In genomic region chr10:17249820-17250219, GRCh38 we compare ENCODE assay signal across 11 cellular contexts. TPM values are rescaled to one million over a fixed set of nuclear protein-coding genes. Genes with fewer than 3 reads are reported as not detected.
DNase-seq lines count a peak whose midpoint lies in the region; ATAC-seq, FAIRE-seq and TF ChIP-seq lines count a peak whose summit lies in the region.
"Had no signal": no experiment of that assay in that cellular context is flagged by ENCODE, and none has a peak within 500 bp of the region (broad histone marks: within the 10 kb centered on the region; RNA-seq: fewer than 3 reads in every experiment).

No MANE protein-coding gene starts in this region.

- H3K4me1 ChIP-seq in pancreas: no peaks in the 10 kb centered on the region
- H3K4me1 ChIP-seq: testis had no signal

- TF ChIP-seq CTCF in choroid plexus epithelial cell (conservative IDR thresholded peaks at IDR 0.05; ENCODE audit: low read depth, low read length) (peak; percentile 63), pancreas (IDR thresholded peaks at IDR 0.05) (peak in 2 of 4 donors; percentile 8 to 11)

- H3K4me3 ChIP-seq in choroid plexus epithelial cell (ENCODE audit: low read depth, low read length) (no peak overlapping the region), pancreas (no peak overlapping the region)
- H3K4me3 ChIP-seq: skin epidermis, testis had no signal

- no peak overlapping the region for H3K27ac ChIP-seq in pancreas
- H3K27ac ChIP-seq: skin epidermis, testis had no signal

- ATAC-seq in pancreas: peak; percentile 33 to 72 (median 40)
- no peak for ATAC-seq in GM18867 (IDR thresholded peaks at IDR 0.05; ENCODE audit: unreplicated experiment)

- intact Hi-C loops in pancreas (cut with DNase I): loop anchor here in 2 of 3 donors (5.0 to 10.0 kb wide), 2 partner anchors 405 to 428 kb away; no protein-coding TSS in a partner anchor

- no peaks in the 10 kb centered on the region for H3K27me3 ChIP-seq in pancreas
- H3K27me3 ChIP-seq: testis had no signal

- no peak for FAIRE-seq in pancreas (lab: Jason Lieb, UNC)

- WGBS in pancreas, 2 donors: 30 to 33% methylated on average over 4 of the region's 4 CpGs

- no peaks in the 10 kb centered on the region for H3K36me3 ChIP-seq in pancreas

- H3K9me3 ChIP-seq in pancreas: no peaks in the 10 kb centered on the region
- H3K9me3 ChIP-seq: testis had no signal

- DNase-seq in NCI-H146 (lab: John Stamatoyannopoulos, UW): peak; percentile 11
- DNase-seq in NCI-H146 treated with DMSO at 0.1 percent for 48 hours (lab: John Stamatoyannopoulos, UW; ENCODE audit: unreplicated experiment): no peak
- peak; percentile 42 for DNase-seq in LHCN-M2 (ENCODE audit: low read depth)
- peak; percentile 60 for DNase-seq in choroid plexus epithelial cell (ENCODE audit: low read depth)
- no peak for DNase-seq in pancreas
- no peak for DNase-seq in mucosa of gallbladder (ENCODE audit: low spot score)
- DNase-seq in activated T-cell treated with anti-CD3 and anti-CD28 coated beads for 4 hours: no peak
- DNase-seq: activated gamma-delta T cell treated with Interleukin-2 at 50 U/mL for 16 hours, testis had no signal

RNA-seq across cellular contexts. Expression of gene VIM, which starts 21.8 kb away (rescaled TPM):
- total RNA-seq in LHCN-M2 (2014; rRNA removed): 9,336 and 11,900 TPM in 2 replicates
- 5,344 TPM for polyA plus RNA-seq in LHCN-M2 (2012)
- 100 to 1,000 TPM; 133 to 546 (median 215) TPM for total RNA-seq in pancreas
- polyA plus RNA-seq in pancreas: 100 to 1,000 TPM; 159 to 168 TPM
- total RNA-seq in mucosa of gallbladder: 477 TPM

RNA-seq across cellular contexts. Expression of gene TRDMT1, which starts 48.3 kb away (rescaled TPM):
- 5.9 and 6.0 TPM in 2 replicates for total RNA-seq in LHCN-M2 (2014; rRNA removed)
- 2.3 TPM for polyA plus RNA-seq in LHCN-M2 (2012)
- 1 to 10 TPM; 2.5 to 3.9 (median 3.2) TPM for total RNA-seq in pancreas
- polyA plus RNA-seq in pancreas: 1 to 10 TPM; 1.4 to 2.0 TPM
- 6.0 TPM for total RNA-seq in mucosa of gallbladder

Comparison
In these comparisons a context has a peak if more than half of its experiments do, and no peak if none do; other contexts are left out.
1. DNase-seq: peak in NCI-H146 (single experiment), LHCN-M2 (single experiment) and choroid plexus epithelial cell (single experiment); none in NCI-H146 treated with DMSO at 0.1 percent for 48 hours (single experiment), pancreas (0 of 6), mucosa of gallbladder (single experiment) and activated T-cell treated with anti-CD3 and anti-CD28 coated beads for 4 hours (single experiment).
2. RNA of gene VIM, which starts 21.8 kb away (total RNA-seq): 9,336 to 11,900 TPM in LHCN-M2; 477 TPM in mucosa of gallbladder (single experiment) and 133 to 546 TPM in pancreas; every median in the first group is over 10 times any median in the second.